ENCODE assay signal across 1 cellular context in genomic region chr19:13100871-13101589, GRCh38.
TF ChIP-seq lines count a peak whose summit lies in the region.

No MANE protein-coding gene starts in this region.

TF ChIP-seq in K562, 482 proteins besides CTCF, POLR2A, EP300 and RAD21 (continued from another document and continues in another):
- no peak for TF ChIP-seq ZNF518B (CRISPR knock-in tag; IDR thresholded peaks at IDR 0.05)
- TF ChIP-seq ZNF280B (CRISPR knock-in tag; IDR thresholded peaks at IDR 0.05) = no peak
- TF ChIP-seq GABPA (tag; conservative IDR thresholded peaks at IDR 0.05; ENCODE audit: low read depth) = no peak
- TF ChIP-seq ZNF146 (CRISPR knock-in tag; IDR thresholded peaks at IDR 0.05; ENCODE audit: unreplicated experiment) = no peak
- TF ChIP-seq ZNF655 (CRISPR knock-in tag; IDR thresholded peaks at IDR 0.05) = no peak
- no peak for TF ChIP-seq THAP7 (CRISPR knock-in tag; IDR thresholded peaks at IDR 0.05)
- no peak for TF ChIP-seq SLC30A9 (CRISPR knock-in tag; IDR thresholded peaks at IDR 0.05)
- peak; percentile 12; the same call in 1 of the 2 replicates for TF ChIP-seq ARID1B (IDR thresholded peaks at IDR 0.05)
- no peak for TF ChIP-seq TARDBP (IDR thresholded peaks at IDR 0.05)
- no peak for TF ChIP-seq MEF2A (IDR thresholded peaks at IDR 0.05; ENCODE audit: control insufficient read depth, low read depth, low read length)
- no peak for TF ChIP-seq DACH1 (IDR thresholded peaks at IDR 0.05; ENCODE audit: partially characterized antibody)
- no peak for TF ChIP-seq EHMT2 (IDR thresholded peaks at IDR 0.05)
- no peak for TF ChIP-seq ZNF408 (CRISPR knock-in tag; IDR thresholded peaks at IDR 0.05; ENCODE audit: low read depth)
- TF ChIP-seq ZNF77 (CRISPR knock-in tag; IDR thresholded peaks at IDR 0.05) = no peak
- no peak for TF ChIP-seq CREB3 (tag; conservative IDR thresholded peaks at IDR 0.05; ENCODE audit: low read depth)
- TF ChIP-seq ZBTB11 (CRISPR knock-in tag; IDR thresholded peaks at IDR 0.05) = no peak
- no peak for TF ChIP-seq OTX1 (CRISPR knock-in tag; IDR thresholded peaks at IDR 0.05)
- no peak for TF ChIP-seq ZBTB2 (IDR thresholded peaks at IDR 0.05)
- no peak for TF ChIP-seq BRF2 (IDR thresholded peaks at IDR 0.05; ENCODE audit: borderline replicate concordance, insufficient read depth, insufficient read length)
- no peak for TF ChIP-seq ZNF134 (CRISPR knock-in tag; conservative IDR thresholded peaks at IDR 0.05)
- TF ChIP-seq KDM5B (IDR thresholded peaks at IDR 0.05; ENCODE audit: insufficient replicate concordance, low read depth, low read length) = peak; percentile 21
- TF ChIP-seq VEZF1 (CRISPR knock-in tag; IDR thresholded peaks at IDR 0.05) = peak; percentile 65; the same call in 1 of the 2 replicates
- no peak for TF ChIP-seq IRF9 (tag; IDR thresholded peaks at IDR 0.05)
- TF ChIP-seq CBFA2T3 (IDR thresholded peaks at IDR 0.05) = no peak
- 0 out of 4 replicates have a peak, but pooled peaks of 1 of the 2 experiments have one; percentile 38 for TF ChIP-seq RCOR1 (IDR thresholded peaks at IDR 0.05; ENCODE audit: borderline replicate concordance in 1 of 2, low read depth in 2 of 2, low read length in 2 of 2)
- no peak for TF ChIP-seq E2F3 (CRISPR knock-in tag; IDR thresholded peaks at IDR 0.05)
- no peak for TF ChIP-seq MCM5 (IDR thresholded peaks at IDR 0.05; ENCODE audit: low read depth)
- TF ChIP-seq SMARCE1 (IDR thresholded peaks at IDR 0.05) = peak; percentile 42; the same call in 1 of the 2 replicates
- TF ChIP-seq STAG1 (CRISPR knock-in tag; IDR thresholded peaks at IDR 0.05; ENCODE audit: borderline replicate concordance) = no peak
- TF ChIP-seq SMAD4 (CRISPR knock-in tag; conservative IDR thresholded peaks at IDR 0.05) = no peak
- no peak for TF ChIP-seq TBP (optimal IDR thresholded peaks at IDR 0.05; ENCODE audit: low read depth, low read length)
- peak in 1 of 2 experiments; percentile 38; a peak in 1 of 4 replicates for TF ChIP-seq SRF (CRISPR knock-in tag; IDR thresholded peaks at IDR 0.05)
- TF ChIP-seq NKRF (IDR thresholded peaks at IDR 0.05; ENCODE audit: borderline replicate concordance) = no peak
- 0 out of 2 replicates have a peak, but pooled peaks have one; percentile 31 for TF ChIP-seq KLF13 (tag; IDR thresholded peaks at IDR 0.05; ENCODE audit: borderline replicate concordance, low read depth)
- TF ChIP-seq TAL1 (IDR thresholded peaks at IDR 0.05) = no peak
- TF ChIP-seq ELF4 (CRISPR knock-in tag; IDR thresholded peaks at IDR 0.05) = no peak
- TF ChIP-seq TFAM (CRISPR knock-in tag; conservative IDR thresholded peaks at IDR 0.05) = no peak
- TF ChIP-seq POLR2AphosphoS5 (IDR thresholded peaks at IDR 0.05; ENCODE audit: control insufficient read depth, insufficient read depth, low read depth, low read length) = no peak
- no peak for TF ChIP-seq SMAD3 (CRISPR knock-in tag; conservative IDR thresholded peaks at IDR 0.05)
- TF ChIP-seq MXD1 (CRISPR knock-in tag; IDR thresholded peaks at IDR 0.05; ENCODE audit: borderline replicate concordance, poor library complexity, severe bottlenecking) = no peak
- no peak for TF ChIP-seq PCBP2 (IDR thresholded peaks at IDR 0.05; ENCODE audit: low read depth, low read length, poor library complexity, severe bottlenecking)
- TF ChIP-seq GTF2F1 (IDR thresholded peaks at IDR 0.05; ENCODE audit: low read depth, low read length) = no peak
- TF ChIP-seq TCF7 (IDR thresholded peaks at IDR 0.05; ENCODE audit: borderline replicate concordance) = no peak
- no peak for TF ChIP-seq STAT5B (CRISPR knock-in tag; IDR thresholded peaks at IDR 0.05)
- 0 out of 2 replicates have a peak, but pooled peaks have one; percentile 37 for TF ChIP-seq SMARCA4 (IDR thresholded peaks at IDR 0.05)
